14 cellular contexts compared by ENCODE assay signal in genomic region chr5:68423154-68423811, GRCh38.
DNase-seq lines count a peak whose midpoint lies in the region; ATAC-seq and TF ChIP-seq lines count a peak whose summit lies in the region.
"Had no signal": no experiment of that assay in that cellular context is flagged by ENCODE, and none has a peak within 500 bp of the region (broad histone marks: within the 10 kb centered on the region; RNA-seq: fewer than 3 reads in every experiment).

No MANE protein-coding gene starts in this region.

- peaks cover 11 to 14% of the 10 kb centered on the region in 2 donors for H3K4me1 Mint-ChIP-seq in effector memory CD8-positive, alpha-beta T cell (ENCODE audit: low read depth in 2 of 2)
- H3K4me1 Mint-ChIP-seq in CD8-positive, alpha-beta T cell (ENCODE audit: low read depth) = peaks cover 16% of the 10 kb centered on the region

- POLR2A ChIA-PET in CD8-positive, alpha-beta T cell (lab: Charles Lee) = no interaction called here

- H3K36me3 Mint-ChIP-seq in activated naive CD4-positive, alpha-beta T cell treated with anti-CD3 and anti-CD28 coated beads, Interleukin-2, amount 50 U/mL, for 72 hours = no peaks in the 10 kb centered on the region
- H3K36me3 Mint-ChIP-seq in effector memory CD8-positive, alpha-beta T cell (ENCODE audit: insufficient read depth) = no peaks in the 10 kb centered on the region
- H3K36me3 Mint-ChIP-seq in CD8-positive, alpha-beta T cell = no peaks in the 10 kb centered on the region

- intact Hi-C loops in upper lobe of right lung (cut with DNase I) = no loop called here
- intact Hi-C loops in left cardiac atrium (cut with DNase I) = no loop called here
- intact Hi-C loops in CD8-positive, alpha-beta T cell (cut with DNase I, micrococcal nuclease) = no loop called here

- H3K36me3 ChIP-seq in upper lobe of right lung (no peaks in the 10 kb centered on the region), BE2C (no peaks in the 10 kb centered on the region)
- no peaks in the 10 kb centered on the region for H3K36me3 ChIP-seq in CD8-positive, alpha-beta T cell (ENCODE audit: insufficient read depth, low read length)
- H3K36me3 ChIP-seq: cardiac muscle cell, esophagus squamous epithelium, HAP-1 had no signal

- CTCF ChIA-PET in CD8-positive, alpha-beta T cell (lab: Charles Lee) = no interaction called here

- H3K27me3 Mint-ChIP-seq in effector memory CD8-positive, alpha-beta T cell = no peaks in the 10 kb centered on the region
- no peaks in the 10 kb centered on the region for H3K27me3 Mint-ChIP-seq in CD8-positive, alpha-beta T cell (ENCODE audit: low read depth)

- H3K4me1 ChIP-seq in upper lobe of right lung = peaks cover 10% of the 10 kb centered on the region
- H3K4me1 ChIP-seq in BE2C = peaks cover 49% of the 10 kb centered on the region
- peaks cover 12% of the 10 kb centered on the region for H3K4me1 ChIP-seq in CD8-positive, alpha-beta T cell (ENCODE audit: insufficient read depth, low read length)

- no peaks in the 10 kb centered on the region for H3K9me3 Mint-ChIP-seq in activated naive CD4-positive, alpha-beta T cell treated with anti-CD3 and anti-CD28 coated beads, Interleukin-2, amount 50 U/mL, for 72 hours
- no peaks in the 10 kb centered on the region for H3K9me3 Mint-ChIP-seq in effector memory CD8-positive, alpha-beta T cell
- no peaks in the 10 kb centered on the region for H3K9me3 Mint-ChIP-seq in CD8-positive, alpha-beta T cell

- peak in 1 of 2 donors; percentile 64 for DNase-seq in activated naive CD4-positive, alpha-beta T cell treated with anti-CD3 and anti-CD28 coated beads, Interleukin-2, amount 50 U/mL, for 72 hours (ENCODE audit: low spot score in 2 of 2)
- no peak for DNase-seq in activated naive CD4-positive, alpha-beta T cell treated with Interleukin-2 at 50 U/mL for 16 hours
- no peak for DNase-seq in effector memory CD8-positive, alpha-beta T cell
- DNase-seq in upper lobe of right lung (no peak), BE2C (no peak), left cardiac atrium (no peak)
- DNase-seq in CD8-positive, alpha-beta T cell = no peak
- DNase-seq: esophagus squamous epithelium, NCI-H446, T-helper 9 cell had no signal

- H3K27ac Mint-ChIP-seq in activated naive CD4-positive, alpha-beta T cell treated with anti-CD3 and anti-CD28 coated beads, Interleukin-2, amount 50 U/mL, for 72 hours = peak overlapping the region in 1 of 2 donors; percentile 10
- H3K27ac Mint-ChIP-seq in effector memory CD8-positive, alpha-beta T cell = peak overlapping the region; percentile 16 to 26
- no peak overlapping the region for H3K27ac Mint-ChIP-seq in CD8-positive, alpha-beta T cell

- H3K4me3 ChIP-seq in upper lobe of right lung (no peak overlapping the region), BE2C (ENCODE audit: low read depth, low read length) (no peak overlapping the region)
- no peak overlapping the region for H3K4me3 ChIP-seq in CD8-positive, alpha-beta T cell (ENCODE audit: low read depth, low read length)
- H3K4me3 ChIP-seq: cardiac muscle cell, esophagus squamous epithelium, HAP-1 had no signal

- TF ChIP-seq CTCF in upper lobe of right lung (IDR thresholded peaks at IDR 0.05) (no peak), BE2C (IDR thresholded peaks at IDR 0.05; ENCODE audit: low read depth, low read length) (no peak)
- TF ChIP-seq CTCF in CD8-positive, alpha-beta T cell (IDR thresholded peaks at IDR 0.05) = no peak

- H3K27me3 ChIP-seq in upper lobe of right lung (no peaks in the 10 kb centered on the region), BE2C (no peaks in the 10 kb centered on the region)
- no peaks in the 10 kb centered on the region for H3K27me3 ChIP-seq in CD8-positive, alpha-beta T cell (ENCODE audit: insufficient read depth, low read length)
- H3K27me3 ChIP-seq: cardiac muscle cell, esophagus squamous epithelium had no signal

- no peaks in the 10 kb centered on the region for H3K9me3 ChIP-seq in upper lobe of right lung
- H3K9me3 ChIP-seq in BE2C = no peaks in the 10 kb centered on the region
- no peaks in the 10 kb centered on the region for H3K9me3 ChIP-seq in CD8-positive, alpha-beta T cell (ENCODE audit: low read length)
- H3K9me3 ChIP-seq: esophagus squamous epithelium, HAP-1 had no signal

- no peak overlapping the region for H3K27ac ChIP-seq in upper lobe of right lung
- H3K27ac ChIP-seq in CD8-positive, alpha-beta T cell (ENCODE audit: low read depth, low read length) = no peak overlapping the region
- H3K27ac ChIP-seq: cardiac muscle cell had no signal

- H3K4me3 Mint-ChIP-seq in effector memory CD8-positive, alpha-beta T cell = no peak overlapping the region
- H3K4me3 Mint-ChIP-seq in CD8-positive, alpha-beta T cell = no peak overlapping the region

- ATAC-seq in activated naive CD4-positive, alpha-beta T cell treated with anti-CD3 and anti-CD28 coated beads, Interleukin-2, amount 50 U/mL, for 72 hours = peak; percentile 86 to 89
- ATAC-seq in HG03045 (IDR thresholded peaks at IDR 0.05; ENCODE audit: unreplicated experiment) (peak; percentile 61), upper lobe of right lung (peak; percentile 70), left cardiac atrium (no peak)
- ATAC-seq in effector memory CD8-positive, alpha-beta T cell (replicated peaks) = no peak
- no peak for ATAC-seq in CD8-positive, alpha-beta T cell
- ATAC-seq: sciatic nerve had no signal

Comparison
In these comparisons a context has a peak if more than half of its experiments do, and no peak if none do; other contexts are left out.
1. ATAC-seq: peak in activated naive CD4-positive, alpha-beta T cell treated with anti-CD3 and anti-CD28 coated beads, Interleukin-2, amount 50 U/mL, for 72 hours (2 of 2), HG03045 (single experiment) and upper lobe of right lung (single experiment); none in effector memory CD8-positive, alpha-beta T cell (single experiment), left cardiac atrium (0 of 2) and CD8-positive, alpha-beta T cell (single experiment).